9 cellular contexts compared by ENCODE assay signal in genomic region chr15:48897144-48897814, GRCh38. TPM values are rescaled to one million over a fixed set of nuclear protein-coding genes. Genes with fewer than 3 reads are reported as not detected.
A peak's percentile ranks its signal among the peaks of the same experiment; 100 is the strongest.
DNase-seq lines count a peak whose midpoint lies in the region; ATAC-seq and TF ChIP-seq lines count a peak whose summit lies in the region.
"Had no signal": no experiment of that assay in that cellular context is flagged by ENCODE, and none has a peak within 500 bp of the region (broad histone marks: within the 10 kb centered on the region; RNA-seq: fewer than 3 reads in every experiment).

No MANE protein-coding gene starts in this region.

- H3K27ac Mint-ChIP-seq in MCF 10A (ENCODE audit: low read depth, unreplicated experiment) = no peak overlapping the region
- no peak overlapping the region for H3K27ac Mint-ChIP-seq in CD8-positive, alpha-beta T cell
- no peak overlapping the region for H3K27ac Mint-ChIP-seq in stimulated activated naive B cell treated with anti-CD40 and anti-IgM and Interleukin-4, amounts not matched to agents 10 μg/mL and 1 μg/mL and 100 μg/mL, for 72 hours

- CTCF ChIA-PET in MCF 10A (lab: Yijun Ruan, JAX) = interaction anchor here (0.7 to 1.0 kb wide), 2 partner anchors 8 to 66 kb away, joined by 3 to 5 read pairs; partner anchors contain the start of gene SHC4
- CTCF ChIA-PET in CD8-positive, alpha-beta T cell (lab: Charles Lee) = no interaction called here

- H3K27ac ChIP-seq in tibial artery = peak overlapping the region; percentile 60 to 62
- no peak overlapping the region for H3K27ac ChIP-seq in CD8-positive, alpha-beta T cell (ENCODE audit: low read depth, low read length)
- H3K27ac ChIP-seq: 22Rv1 had no signal

- H3K27me3 Mint-ChIP-seq in MCF 10A (ENCODE audit: insufficient read depth, unreplicated experiment) = no peaks in the 10 kb centered on the region
- peaks cover 17% of the 10 kb centered on the region for H3K27me3 Mint-ChIP-seq in CD8-positive, alpha-beta T cell (ENCODE audit: low read depth)
- peaks cover 26 to 34% of the 10 kb centered on the region in 2 donors for H3K27me3 Mint-ChIP-seq in stimulated activated naive B cell treated with anti-CD40 and anti-IgM and Interleukin-4, amounts not matched to agents 10 μg/mL and 1 μg/mL and 100 μg/mL, for 72 hours

- H3K4me1 Mint-ChIP-seq in MCF 10A (ENCODE audit: insufficient read depth, unreplicated experiment) = peaks cover 18% of the 10 kb centered on the region
- H3K4me1 Mint-ChIP-seq in CD8-positive, alpha-beta T cell (ENCODE audit: low read depth) = peaks cover 2% of the 10 kb centered on the region
- no peaks in the 10 kb centered on the region for H3K4me1 Mint-ChIP-seq in stimulated activated naive B cell treated with anti-CD40 and anti-IgM and Interleukin-4, amounts not matched to agents 10 μg/mL and 1 μg/mL and 100 μg/mL, for 72 hours

- no peaks in the 10 kb centered on the region for H3K36me3 Mint-ChIP-seq in MCF 10A (ENCODE audit: insufficient read depth, unreplicated experiment)
- H3K36me3 Mint-ChIP-seq in CD8-positive, alpha-beta T cell = no peaks in the 10 kb centered on the region
- H3K36me3 Mint-ChIP-seq in stimulated activated naive B cell treated with anti-CD40 and anti-IgM and Interleukin-4, amounts not matched to agents 10 μg/mL and 1 μg/mL and 100 μg/mL, for 72 hours = no peaks in the 10 kb centered on the region

- no peaks in the 10 kb centered on the region for H3K36me3 ChIP-seq in tibial artery
- no peaks in the 10 kb centered on the region for H3K36me3 ChIP-seq in CD8-positive, alpha-beta T cell (ENCODE audit: insufficient read depth, low read length)

- H3K9me3 ChIP-seq in tibial artery = no peaks in the 10 kb centered on the region
- no peaks in the 10 kb centered on the region for H3K9me3 ChIP-seq in CD8-positive, alpha-beta T cell (ENCODE audit: low read length)

- TF ChIP-seq CTCF in MCF 10A (IDR thresholded peaks at IDR 0.05; ENCODE audit: unreplicated experiment) = no peak
- TF ChIP-seq CTCF in tibial artery (IDR thresholded peaks at IDR 0.05) = no peak
- TF ChIP-seq CTCF in CD8-positive, alpha-beta T cell (IDR thresholded peaks at IDR 0.05) = no peak

- ATAC-seq in CD8-positive, alpha-beta T cell = no peak
- ATAC-seq in stimulated activated naive B cell treated with anti-CD40 and anti-IgM and Interleukin-4, amounts not matched to agents 10 μg/mL and 1 μg/mL and 100 μg/mL, for 72 hours (replicated peaks) = no peak

- no peaks in the 10 kb centered on the region for H3K9me3 Mint-ChIP-seq in MCF 10A (ENCODE audit: unreplicated experiment)
- H3K9me3 Mint-ChIP-seq in CD8-positive, alpha-beta T cell = no peaks in the 10 kb centered on the region
- H3K9me3 Mint-ChIP-seq in stimulated activated naive B cell treated with anti-CD40 and anti-IgM and Interleukin-4, amounts not matched to agents 10 μg/mL and 1 μg/mL and 100 μg/mL, for 72 hours = no peaks in the 10 kb centered on the region

- DNase-seq in NCI-H146 (lab: John Stamatoyannopoulos, UW) (peak; percentile 21), NCI-H146 treated with DMSO at 0.1 percent for 48 hours (lab: John Stamatoyannopoulos, UW; ENCODE audit: unreplicated experiment) (no peak), MCF 10A (ENCODE audit: unreplicated experiment) (peak; percentile 14), left kidney (ENCODE audit: low read depth, low spot score) (peak; percentile 96), tibial artery (no peak), activated T-cell treated with anti-CD3 and anti-CD28 coated beads for 4 hours (no peak)
- no peak for DNase-seq in CD8-positive, alpha-beta T cell
- DNase-seq in stimulated activated naive B cell treated with anti-CD40 and anti-IgM and Interleukin-4, amounts not matched to agents 10 μg/mL and 1 μg/mL and 100 μg/mL, for 72 hours = no peak

- H3K4me1 ChIP-seq in tibial artery = peaks cover 0 to 14% (median 2%) of the 10 kb centered on the region in 4 donors
- no peaks in the 10 kb centered on the region for H3K4me1 ChIP-seq in CD8-positive, alpha-beta T cell (ENCODE audit: insufficient read depth, low read length)

- H3K27me3 ChIP-seq in tibial artery = no peaks in the 10 kb centered on the region
- H3K27me3 ChIP-seq in CD8-positive, alpha-beta T cell (ENCODE audit: insufficient read depth, low read length) = no peaks in the 10 kb centered on the region

- BruUV-seq in MCF 10A (replicated peaks; lab: Mats Ljungman, UMichigan) = no TSS peak

- intact Hi-C loops in MCF 10A (cut with micrococcal nuclease) (no loop called here), tibial artery (cut with DNase I; ENCODE audit: low total_unique reads) (no loop called here)
- intact Hi-C loops in CD8-positive, alpha-beta T cell (cut with DNase I, micrococcal nuclease) = no loop called here

- POLR2A ChIA-PET in MCF 10A (lab: Yijun Ruan, JAX) = interaction anchor here (1.4 kb wide), 1 partner anchor 19 kb away, joined by 3 read pairs; the partner anchor contains the start of gene EID1
- POLR2A ChIA-PET in CD8-positive, alpha-beta T cell (lab: Charles Lee) = interaction anchor here (0.5 kb wide), 1 partner anchor 549 kb away, joined by 3 read pairs; no protein-coding TSS in a partner anchor

- peak overlapping the region; percentile 3 for H3K4me3 Mint-ChIP-seq in MCF 10A (ENCODE audit: unreplicated experiment)
- no peak overlapping the region for H3K4me3 Mint-ChIP-seq in CD8-positive, alpha-beta T cell
- H3K4me3 Mint-ChIP-seq in stimulated activated naive B cell treated with anti-CD40 and anti-IgM and Interleukin-4, amounts not matched to agents 10 μg/mL and 1 μg/mL and 100 μg/mL, for 72 hours = no peak overlapping the region

- H3K4me3 ChIP-seq in tibial artery = peak overlapping the region; percentile 36 to 37
- no peak overlapping the region for H3K4me3 ChIP-seq in CD8-positive, alpha-beta T cell (ENCODE audit: low read depth, low read length)

RNA-seq across cellular contexts. Expression of gene EID1, which starts 19.3 kb away (rescaled TPM):
- 91.3 and 110 TPM in 2 replicates for total RNA-seq in MCF 10A (2022)
- 10 to 100 TPM; 34.5 to 34.7 TPM for total RNA-seq in CD8-positive, alpha-beta T cell

Comparison
In these comparisons a context has a peak if more than half of its experiments do, and no peak if none do; other contexts are left out.
1. DNase-seq: peak in NCI-H146 (single experiment), MCF 10A (single experiment) and left kidney (single experiment); none in NCI-H146 treated with DMSO at 0.1 percent for 48 hours (single experiment), tibial artery (0 of 2), CD8-positive, alpha-beta T cell (0 of 7), stimulated activated naive B cell treated with anti-CD40 and anti-IgM and Interleukin-4, amounts not matched to agents 10 μg/mL and 1 μg/mL and 100 μg/mL, for 72 hours (single experiment) and activated T-cell treated with anti-CD3 and anti-CD28 coated beads for 4 hours (single experiment).